In genomic region chr5:61496406-61497307, GRCh38 we compare ENCODE assay signal across 11 cellular contexts.
DNase-seq lines count a peak whose midpoint lies in the region; ATAC-seq, FAIRE-seq and TF ChIP-seq lines count a peak whose summit lies in the region.
"Had no signal": no experiment of that assay in that cellular context is flagged by ENCODE, and none has a peak within 500 bp of the region (broad histone marks: within the 10 kb centered on the region; RNA-seq: fewer than 3 reads in every experiment).

No MANE protein-coding gene starts in this region.

- no peak overlapping the region for H3K4me3 ChIP-seq in GM23248
- no peak overlapping the region for H3K4me3 ChIP-seq in ectodermal cell (ENCODE audit: insufficient read depth, low read depth, low read length)
- H3K4me3 ChIP-seq in neuronal stem cell (ENCODE audit: low read length in 2 of 2): no peak overlapping the region
- no peak overlapping the region for H3K4me3 ChIP-seq in mesenchymal stem cell (ENCODE audit: insufficient read depth in 1 of 2, low read depth in 1 of 2, low read length in 2 of 2)
- H3K4me3 ChIP-seq: adrenal gland had no signal

- H3K23ac ChIP-seq in neuronal stem cell (ENCODE audit: low read depth, low read length, poor library complexity) (no peak overlapping the region), mesenchymal stem cell (ENCODE audit: low read length in 2 of 2) (no peak overlapping the region)

- no peaks in the 10 kb centered on the region for H3K9me3 ChIP-seq in GM23248 (ENCODE audit: low read depth)
- H3K9me3 ChIP-seq in ectodermal cell (ENCODE audit: control insufficient read depth, low read length): no peaks in the 10 kb centered on the region
- peaks cover 0 to 19% of the 10 kb centered on the region in 2 donors for H3K9me3 ChIP-seq in neuronal stem cell (replicated peaks in 1 of 2; ENCODE audit: control insufficient read depth in 2 of 2, insufficient read depth in 1 of 2, low read depth in 1 of 2, low read length in 2 of 2)
- H3K9me3 ChIP-seq in mesenchymal stem cell (ENCODE audit: control insufficient read depth, low read length): no peaks in the 10 kb centered on the region
- H3K9me3 ChIP-seq: adrenal gland had no signal

- in situ Hi-C loops in GM23248 (cut with MboI): no loop called here

- no peak for TF ChIP-seq POLR2A in GM12892 (IDR thresholded peaks at IDR 0.05; ENCODE audit: low read depth, low read length)

- H3K27me3 ChIP-seq in GM23248 (replicated peaks; ENCODE audit: insufficient read depth): no peaks in the 10 kb centered on the region
- H3K27me3 ChIP-seq in ectodermal cell (ENCODE audit: control insufficient read depth, insufficient read depth, low read length, poor library complexity, severe bottlenecking): no peaks in the 10 kb centered on the region
- peaks cover 0 to 2% (median 0%) of the 10 kb centered on the region in 3 experiments for H3K27me3 ChIP-seq in neuronal stem cell (ENCODE audit: control insufficient read depth in 3 of 3, insufficient read depth in 3 of 3, low read depth in 1 of 3, low read length in 3 of 3)
- H3K27me3 ChIP-seq in mesenchymal stem cell (ENCODE audit: control insufficient read depth in 1 of 2, insufficient read depth in 1 of 2, low read length in 2 of 2): no peaks in the 10 kb centered on the region
- H3K27me3 ChIP-seq: adrenal gland had no signal

- no peak overlapping the region for H3K18ac ChIP-seq in neuronal stem cell (ENCODE audit: low read length)
- H3K18ac ChIP-seq in mesenchymal stem cell (ENCODE audit: low read depth in 1 of 2, low read length in 2 of 2): no peak overlapping the region

- no peak for ATAC-seq in GM21381 (IDR thresholded peaks at IDR 0.05; ENCODE audit: unreplicated experiment)
- no peak for ATAC-seq in GM19351 (IDR thresholded peaks at IDR 0.05; ENCODE audit: unreplicated experiment)

- H2BK5ac ChIP-seq in neuronal stem cell (ENCODE audit: low read length) (no peak overlapping the region), mesenchymal stem cell (ENCODE audit: low read depth, low read length, poor library complexity, severe bottlenecking) (no peak overlapping the region)

- H4K20me1 ChIP-seq in GM23248 (ENCODE audit: insufficient read depth): 0 out of 2 replicates have a peak, but pooled peaks cover 8% of the 10 kb centered on the region

- no peak overlapping the region for H2BK120ac ChIP-seq in neuronal stem cell (ENCODE audit: low read depth, low read length)
- no peak overlapping the region for H2BK120ac ChIP-seq in mesenchymal stem cell (ENCODE audit: low read depth, low read length)

- H3K9ac ChIP-seq in GM23248: no peak overlapping the region
- no peak overlapping the region for H3K9ac ChIP-seq in neuronal stem cell (ENCODE audit: low read depth, low read length, poor library complexity)
- no peak overlapping the region for H3K9ac ChIP-seq in mesenchymal stem cell (ENCODE audit: low read length)

- H3K14ac ChIP-seq in neuronal stem cell (ENCODE audit: low read length) (no peak overlapping the region), mesenchymal stem cell (ENCODE audit: low read length in 2 of 2) (no peak overlapping the region)

- H4K91ac ChIP-seq in neuronal stem cell (ENCODE audit: low read depth, low read length, poor library complexity): no peak overlapping the region
- H4K91ac ChIP-seq in mesenchymal stem cell (ENCODE audit: low read length): no peak overlapping the region

- no peaks in the 10 kb centered on the region for H3F3A ChIP-seq in GM23248 (ENCODE audit: insufficient read depth)

- DNase-seq in GM23248 (peak; percentile 11), NCI-H446 (lab: John Stamatoyannopoulos, UW) (peak; percentile 29 to 63), neuronal stem cell (ENCODE audit: low spot score) (peak; percentile 64), GM12892 (ENCODE audit: insufficient read length) (no peak), mesenchymal stem cell (no peak)
- DNase-seq: activated T-cell treated with anti-CD3 and anti-CD28 coated beads, Interleukin-2, amount 50 U/mL, for 1 hour; CD4-positive, alpha-beta memory T cell had no signal

- H2AFZ ChIP-seq in GM23248: no peak overlapping the region
- H2AFZ ChIP-seq in neuronal stem cell (ENCODE audit: low read length): no peak overlapping the region
- no peak overlapping the region for H2AFZ ChIP-seq in mesenchymal stem cell (ENCODE audit: low read depth, low read length)

- 48% methylated on average over 7 of the region's 7 CpGs for WGBS in GM23248 (ENCODE audit: low coverage in 1 of 2, low lambda C conversion rate in 2 of 2, missing lambda C conversion rate in 2 of 2), 2 experiments
- 78 to 81% methylated on average over 7 of the region's 7 CpGs for WGBS in ectodermal cell, 2 experiments
- WGBS in neuronal stem cell (ENCODE audit: extremely low coverage in 2 of 2, insufficient read length in 2 of 2, insufficient replicate concordance in 1 of 2), 2 donors: no CpG with 5 or more reads among the region's 7 CpGs
- 91% methylated on average over 7 of the region's 7 CpGs for WGBS in mesenchymal stem cell

- no peak for FAIRE-seq in GM12892 (lab: Jason Lieb, UNC)

- H3K79me1 ChIP-seq in neuronal stem cell (ENCODE audit: low read depth, low read length) (peaks cover 2% of the 10 kb centered on the region), mesenchymal stem cell (replicated peaks; ENCODE audit: low read length, poor library complexity, severe bottlenecking) (peaks cover 24% of the 10 kb centered on the region)

- no peak overlapping the region for H2AK5ac ChIP-seq in neuronal stem cell (ENCODE audit: low read depth, low read length)
- no peak overlapping the region for H2AK5ac ChIP-seq in mesenchymal stem cell (ENCODE audit: low read length, severe bottlenecking)

- H2BK15ac ChIP-seq in neuronal stem cell (ENCODE audit: low read length): no peak overlapping the region
- no peak overlapping the region for H2BK15ac ChIP-seq in mesenchymal stem cell (ENCODE audit: low read depth, poor library complexity, severe bottlenecking)

- H3K27ac ChIP-seq in GM23248 (no peak overlapping the region), ectodermal cell (ENCODE audit: insufficient read depth, low read depth, low read length, poor library complexity, severe bottlenecking) (peak overlapping the region; percentile 67), neuronal stem cell (replicated peaks; ENCODE audit: low read length) (peak overlapping the region; percentile 86), mesenchymal stem cell (ENCODE audit: low read length, poor library complexity, severe bottlenecking) (no peak overlapping the region)
- H3K27ac ChIP-seq: adrenal gland had no signal

- peaks cover 66% of the 10 kb centered on the region for H3K79me2 ChIP-seq in GM23248 (ENCODE audit: insufficient read depth)

- no peaks in the 10 kb centered on the region for H3K9me2 ChIP-seq in GM23248 (ENCODE audit: insufficient read depth)

- H4K8ac ChIP-seq in neuronal stem cell (ENCODE audit: low read depth, low read length) (no peak overlapping the region), mesenchymal stem cell (ENCODE audit: low read length) (no peak overlapping the region)

- H2BK12ac ChIP-seq in neuronal stem cell (ENCODE audit: low read length) (no peak overlapping the region), mesenchymal stem cell (ENCODE audit: low read length in 2 of 2) (no peak overlapping the region)

- no peaks in the 10 kb centered on the region; the same call in 1 of the 2 replicates for H3K36me3 ChIP-seq in GM23248 (ENCODE audit: low read depth)
- H3K36me3 ChIP-seq in ectodermal cell (ENCODE audit: control insufficient read depth, insufficient read depth, low read length): no peaks in the 10 kb centered on the region
- peaks cover 0 to 98% of the 10 kb centered on the region in 2 donors for H3K36me3 ChIP-seq in neuronal stem cell (replicated peaks in 1 of 2; ENCODE audit: control insufficient read depth in 2 of 2, insufficient read depth in 2 of 2, low read length in 2 of 2)
- peaks cover 5 to 77% of the 10 kb centered on the region in 2 experiments for H3K36me3 ChIP-seq in mesenchymal stem cell (ENCODE audit: control insufficient read depth in 1 of 2, insufficient read depth in 2 of 2, low read depth in 1 of 2, low read length in 2 of 2)
- H3K36me3 ChIP-seq: adrenal gland had no signal

- H3K4me1 ChIP-seq in GM23248 (ENCODE audit: insufficient read depth): 0 out of 2 replicates have a peak, but pooled peaks cover 6% of the 10 kb centered on the region
- peaks cover 24% of the 10 kb centered on the region for H3K4me1 ChIP-seq in ectodermal cell (ENCODE audit: control insufficient read depth, insufficient read depth, low read length)
- peaks cover 13 to 22% of the 10 kb centered on the region in 2 donors for H3K4me1 ChIP-seq in neuronal stem cell (ENCODE audit: control insufficient read depth in 2 of 2, insufficient read depth in 1 of 2, low read depth in 1 of 2, low read length in 2 of 2)
- H3K4me1 ChIP-seq in mesenchymal stem cell (ENCODE audit: control insufficient read depth, insufficient read depth, low read depth, low read length): no peaks in the 10 kb centered on the region
- H3K4me1 ChIP-seq: adrenal gland had no signal

- H3K4me2 ChIP-seq in GM23248 (ENCODE audit: unreplicated experiment) (no peak overlapping the region), neuronal stem cell (ENCODE audit: insufficient read depth, low read length, poor library complexity, severe bottlenecking) (no peak overlapping the region), mesenchymal stem cell (ENCODE audit: low read length, poor library complexity, severe bottlenecking) (no peak overlapping the region)

- H3K4ac ChIP-seq in neuronal stem cell (ENCODE audit: low read length) (no peak overlapping the region), mesenchymal stem cell (ENCODE audit: low read depth in 1 of 2, low read length in 2 of 2) (no peak overlapping the region)

Comparison
In these comparisons a context has a peak if more than half of its experiments do, and no peak if none do; other contexts are left out.
1. DNase-seq: peak in GM23248 (single experiment), NCI-H446 (2 of 2) and neuronal stem cell (single experiment); none in GM12892 (single experiment) and mesenchymal stem cell (single experiment).
2. H3K27ac ChIP-seq: peak in ectodermal cell (single experiment) and neuronal stem cell (single experiment); none in GM23248 (single experiment) and mesenchymal stem cell (single experiment).